In genomic region chr9:109349431-109349846, GRCh38 we compare ENCODE assay signal across 10 cellular contexts. TPM values are rescaled to one million over a fixed set of nuclear protein-coding genes. Genes with fewer than 3 reads are reported as not detected.
A peak's percentile ranks its signal among the peaks of the same experiment; 100 is the strongest.
DNase-seq lines count a peak whose midpoint lies in the region; ATAC-seq, FAIRE-seq and TF ChIP-seq lines count a peak whose summit lies in the region.
"Had no signal": no experiment of that assay in that cellular context is flagged by ENCODE, and none has a peak within 500 bp of the region (broad histone marks: within the 10 kb centered on the region; RNA-seq: fewer than 3 reads in every experiment).

No MANE protein-coding gene starts in this region.

- TF ChIP-seq CTCF in A549 (IDR thresholded peaks at IDR 0.05), result no peak
- no peak for TF ChIP-seq CTCF in HFF-Myc (IDR thresholded peaks at IDR 0.05; ENCODE audit: low read depth, low read length, missing control alignments)
- TF ChIP-seq CTCF in Caco-2 (IDR thresholded peaks at IDR 0.05; ENCODE audit: insufficient read depth in 1 of 2, low read depth in 1 of 2, low read length in 1 of 2, severe bottlenecking in 1 of 2, unreplicated experiment in 1 of 2), result no peak

- H3K27me3 ChIP-seq in Caco-2 (replicated peaks; ENCODE audit: control insufficient read depth, insufficient read depth, low read length), result no peaks in the 10 kb centered on the region

- H3K36me3 ChIP-seq in Caco-2 (ENCODE audit: control insufficient read depth, insufficient read depth, low read length), result no peaks in the 10 kb centered on the region

- H3K4me3 Mint-ChIP-seq in Caco-2 (ENCODE audit: unreplicated experiment), result no peak overlapping the region
- H3K4me3 Mint-ChIP-seq: stimulated activated naive CD8-positive, alpha-beta T cell treated with anti-CD3 and anti-CD28 coated beads, Interleukin-15, amount 100 ng/mL, for 72 hours had no signal

- in situ Hi-C loops in SK-MEL-5 (cut with HindIII; ENCODE audit: low pct_unique_long_range_greater_than_20kb, low sequenced_read_pairs), result no loop called here

- CTCF ChIA-PET in A549 (lab: Yijun Ruan, JAX) (interaction anchor here (0.5 to 2.3 kb wide), 9 partner anchors 16 to 1713 kb away, joined by 3 to 10 read pairs (median 3); no protein-coding TSS in a partner anchor), Caco-2 (lab: Charles Lee) (interaction anchor here (0.5 kb wide), 1 partner anchor 24 kb away, joined by 6 read pairs; no protein-coding TSS in a partner anchor)

- no peaks in the 10 kb centered on the region for H3K36me3 Mint-ChIP-seq in Caco-2 (ENCODE audit: insufficient read depth, unreplicated experiment)

- peak in 1 of 2 experiments; percentile 24; a peak in 1 of 5 replicates for TF ChIP-seq EP300 in A549 (IDR thresholded peaks at IDR 0.05)

- DNase-seq in A549 (ENCODE audit: low read depth in 1 of 2, low spot score in 1 of 2) (peak; percentile 13 to 76), HFF-Myc (ENCODE audit: extremely low read depth, low read depth) (peak; percentile 4), SK-MEL-5 (ENCODE audit: low read depth, low spot score) (peak; percentile 68), globus pallidus (ENCODE audit: low spot score) (peak; percentile 32), Caco-2 (no peak)
- no peak for DNase-seq in stimulated activated CD4-positive, alpha-beta T cell treated with anti-CD3 and anti-CD28 coated beads, Interleukin-4, amount 100 ng/mL, for 24 hours
- DNase-seq: islet precursor cell; stimulated activated naive CD8-positive, alpha-beta T cell treated with anti-CD3 and anti-CD28 coated beads, Interleukin-15, amount 100 ng/mL, for 72 hours had no signal

- no peak for TF ChIP-seq POLR2A in A549 (IDR thresholded peaks at IDR 0.05; ENCODE audit: low read length)

- H3K4me2 ChIP-seq in A549, result peak overlapping the region; percentile 56

- POLR2A ChIA-PET in A549 (lab: Yijun Ruan, JAX) (interaction anchor here (1.4 to 1.7 kb wide), 2 partner anchors 22 to 33 kb away, joined by 3 to 12 read pairs; no protein-coding TSS in a partner anchor), Caco-2 (lab: Charles Lee) (no interaction called here)

- H3K9me3 ChIP-seq in A549, result no peaks in the 10 kb centered on the region
- H3K9me3 ChIP-seq in Caco-2, result no peaks in the 10 kb centered on the region

- peak overlapping the region in 1 of 2 experiments; percentile 69; a peak in 3 of 6 replicates for H3K27ac ChIP-seq in A549

- H3K4me1 ChIP-seq in A549 (peaks cover 25% of the 10 kb centered on the region), Caco-2 (peaks cover 14% of the 10 kb centered on the region)

- peaks cover 14% of the 10 kb centered on the region for H3K4me1 Mint-ChIP-seq in Caco-2 (ENCODE audit: low read depth, unreplicated experiment)
- H3K4me1 Mint-ChIP-seq: stimulated activated naive CD8-positive, alpha-beta T cell treated with anti-CD3 and anti-CD28 coated beads, Interleukin-15, amount 100 ng/mL, for 72 hours had no signal

- no peaks in the 10 kb centered on the region for H3K27me3 Mint-ChIP-seq in Caco-2 (ENCODE audit: insufficient read depth, unreplicated experiment)

- FAIRE-seq in A549 (lab: Jason Lieb, UNC), result no peak

- intact Hi-C loops in Caco-2 (cut with micrococcal nuclease; ENCODE audit: unreplicated experiment), result no loop called here

- H3K9me3 Mint-ChIP-seq in Caco-2 (ENCODE audit: unreplicated experiment), result no peaks in the 10 kb centered on the region

- no peak for TF ChIP-seq RAD21 in A549 (conservative IDR thresholded peaks at IDR 0.05 in 1 of 2, IDR thresholded peaks at IDR 0.05 in 1 of 2)

- no peak overlapping the region for H3K27ac Mint-ChIP-seq in Caco-2 (ENCODE audit: unreplicated experiment)
- H3K27ac Mint-ChIP-seq: stimulated activated naive CD8-positive, alpha-beta T cell treated with anti-CD3 and anti-CD28 coated beads, Interleukin-15, amount 100 ng/mL, for 72 hours had no signal

- no peak overlapping the region for H3K4me3 ChIP-seq in A549
- H3K4me3 ChIP-seq in HFF-Myc (replicated peaks; ENCODE audit: low read depth, low read length), result no peak overlapping the region
- H3K4me3 ChIP-seq in Caco-2 (ENCODE audit: low read depth, low read length), result no peak overlapping the region

- BruUV-seq in Caco-2 (replicated peaks; lab: Mats Ljungman, UMichigan), result no TSS peak

- ATAC-seq in A549, result peak; percentile 85 to 88
- no peak for ATAC-seq in GM18502 (IDR thresholded peaks at IDR 0.05; ENCODE audit: poor library complexity, unreplicated experiment)
- ATAC-seq in HG03378 (IDR thresholded peaks at IDR 0.05; ENCODE audit: unreplicated experiment), result no peak
- ATAC-seq: stimulated activated naive CD8-positive, alpha-beta T cell treated with anti-CD3 and anti-CD28 coated beads, Interleukin-15, amount 100 ng/mL, for 72 hours had no signal

TF ChIP-seq in A549, 52 proteins besides CTCF, POLR2A, EP300 and RAD21:
- TF ChIP-seq HDAC2 (IDR thresholded peaks at IDR 0.05) (no peak), SMC3 (IDR thresholded peaks at IDR 0.05) (no peak), CEBPB (IDR thresholded peaks at IDR 0.05) (peak; percentile 68 to 78; a peak in 3 of 4 replicates), JUNB (IDR thresholded peaks at IDR 0.05) (peak; percentile 86), PHF8 (IDR thresholded peaks at IDR 0.05; ENCODE audit: borderline replicate concordance, low read depth) (no peak), JUN (IDR thresholded peaks at IDR 0.05) (peak in 1 of 2 experiments; percentile 65; a peak in 2 of 5 replicates), FOSL2 (IDR thresholded peaks at IDR 0.05) (peak; percentile 77), FOSL2 (CRISPR knock-in tag; IDR thresholded peaks at IDR 0.05) (peak; percentile 75)
- TF ChIP-seq, protein P1, sequence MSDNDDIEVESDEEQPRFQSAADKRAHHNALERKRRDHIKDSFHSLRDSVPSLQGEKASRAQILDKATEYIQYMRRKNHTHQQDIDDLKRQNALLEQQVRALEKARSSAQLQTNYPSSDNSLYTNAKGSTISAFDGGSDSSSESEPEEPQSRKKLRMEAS (IDR thresholded peaks at IDR 0.05), result 0 out of 2 replicates have a peak, but pooled peaks have one; percentile 28

RNA-seq across cellular contexts. Expression of gene EPB41L4B, which starts 28.6 kb away (rescaled TPM):
- 18.6 and 22.0 TPM in 2 replicates for polyA plus RNA-seq in A549 (2011; rRNA removed)
- 4.2 and 5.0 TPM in 2 replicates for polyA plus RNA-seq in A549 (2012; cell fraction: cytosol; rRNA removed)
- 2.2 and 3.2 TPM in 2 replicates for polyA plus RNA-seq in A549 (2012; cell fraction: nucleus; rRNA removed)
- 7.9 to 8.0 TPM (median 7.9 TPM) in 3 replicates for polyA plus RNA-seq in A549 (2017; fragmentation: RNase III; extraction: RNeasy Plus Mini Kit Qiagen cat#74134 plus additional on column Dnase treatment)
- polyA minus RNA-seq in A549 (2011; rRNA and poly(A)+ RNA removed), result 14.0 and 14.7 TPM in 2 replicates
- 0.55 and 0.85 TPM in 2 replicates for total RNA-seq in SK-MEL-5 (2014; rRNA removed; shearing (Covaris generic))
- polyA plus RNA-seq in SK-MEL-5 (2015; cell fraction: cytosol; rRNA removed), result 0.31 and 0.53 TPM in 2 replicates
- polyA plus RNA-seq in SK-MEL-5 (2015; cell fraction: nucleus; rRNA removed), result 0.44 and 1.8 TPM in 2 replicates
- total RNA-seq in Caco-2 (2022), result 14.7 and 16.3 TPM in 2 replicates

Comparison
In these comparisons a context has a peak if more than half of its experiments do, and no peak if none do; other contexts are left out.
1. ATAC-seq: peak in A549 (2 of 2); none in GM18502 (single experiment) and HG03378 (single experiment).
2. DNase-seq: peak in A549 (2 of 2), HFF-Myc (single experiment), SK-MEL-5 (single experiment) and globus pallidus (single experiment); none in Caco-2 (0 of 2) and stimulated activated CD4-positive, alpha-beta T cell treated with anti-CD3 and anti-CD28 coated beads, Interleukin-4, amount 100 ng/mL, for 24 hours (single experiment).